10 cellular contexts compared by ENCODE assay signal in genomic region chr11:66221726-66222236, GRCh38. TPM values are rescaled to one million over a fixed set of nuclear protein-coding genes. Genes with fewer than 3 reads are reported as not detected.
DNase-seq lines count a peak whose midpoint lies in the region; FAIRE-seq and TF ChIP-seq lines count a peak whose summit lies in the region.
"Had no signal": no experiment of that assay in that cellular context is flagged by ENCODE, and none has a peak within 500 bp of the region (broad histone marks: within the 10 kb centered on the region; RNA-seq: fewer than 3 reads in every experiment).

No MANE protein-coding gene starts in this region.

- DNase-seq in activated naive CD4-positive, alpha-beta T cell treated with Interleukin-2 at 50 U/mL for 16 hours = peak; percentile 15
- DNase-seq in activated naive CD4-positive, alpha-beta T cell (lab: John Stamatoyannopoulos, UW) = no peak
- DNase-seq in NAMALWA (ENCODE audit: low spot score) (peak; percentile 23), transverse colon (no peak), NCI-H1436 (lab: John Stamatoyannopoulos, UW) (no peak), small intestine (no peak)
- no peak for DNase-seq in effector memory CD4-positive, alpha-beta T cell
- DNase-seq in stimulated activated CD4-positive, alpha-beta T cell treated with anti-CD3 and anti-CD28 coated beads, Interleukin-1b, Interleukin-23, amount 100 ng/mL, for 48 hours = no peak
- DNase-seq: NCI-H748 treated with DMSO at 0.1 percent for 48 hours had no signal

- peaks cover 53% of the 10 kb centered on the region for H3K36me3 ChIP-seq in effector memory CD4-positive, alpha-beta T cell (ENCODE audit: control insufficient read depth, insufficient read depth, low read length)
- H3K36me3 ChIP-seq in transverse colon = no peaks in the 10 kb centered on the region
- peaks cover 0 to 6% of the 10 kb centered on the region in 2 donors for H3K36me3 ChIP-seq in small intestine (ENCODE audit: control insufficient read depth in 2 of 2, insufficient read depth in 2 of 2, low read length in 2 of 2)

- in situ Hi-C loops in transverse colon (cut with MboI; ENCODE audit: low pct_ligation_motif_present in 1 of 4, low pct_unique_long_range_greater_than_20kb in 1 of 4, low sequenced_read_pairs in 3 of 4) = loop anchor here in 1 of 4 donors (10.0 kb wide), 1 partner anchor 63 kb away; the partner anchor contains the start of gene YIF1A

- no peak overlapping the region for H3K4me3 ChIP-seq in effector memory CD4-positive, alpha-beta T cell (ENCODE audit: insufficient read depth, low read depth, low read length, poor library complexity, severe bottlenecking)
- H3K4me3 ChIP-seq in transverse colon (no peak overlapping the region), small intestine (ENCODE audit: low read depth in 1 of 2, low read length in 2 of 2) (no peak overlapping the region)

- no peaks in the 10 kb centered on the region for H3K9me3 ChIP-seq in effector memory CD4-positive, alpha-beta T cell (ENCODE audit: control insufficient read depth, low read length)
- no peaks in the 10 kb centered on the region for H3K9me3 ChIP-seq in transverse colon
- H3K9me3 ChIP-seq in small intestine (ENCODE audit: control insufficient read depth, low read depth) = no peaks in the 10 kb centered on the region

- TF ChIP-seq POLR2A in transverse colon (IDR thresholded peaks at IDR 0.05) = no peak

- 50 to 69% methylated on average over 1 to 8 of the region's 9 CpGs for WGBS in transverse colon (ENCODE audit: low coverage in 1 of 2), 2 donors
- WGBS in small intestine, 3 donors = 76 to 82% (median 82%) methylated on average over 9 of the region's 9 CpGs

- TF ChIP-seq EP300 in transverse colon (IDR thresholded peaks at IDR 0.05; ENCODE audit: low read depth) = no peak

- H3K4me1 ChIP-seq in effector memory CD4-positive, alpha-beta T cell (ENCODE audit: control insufficient read depth, insufficient read depth, low read length, poor library complexity, severe bottlenecking) = peaks cover 4% of the 10 kb centered on the region
- H3K4me1 ChIP-seq in transverse colon (no peaks in the 10 kb centered on the region), small intestine (ENCODE audit: control insufficient read depth in 2 of 2, insufficient read depth in 1 of 2, low read depth in 1 of 2, low read length in 1 of 2) (no peaks in the 10 kb centered on the region)

- intact Hi-C loops in transverse colon (cut with DNase I; ENCODE audit: low total_unique reads) = loop anchor here (2.0 to 10.0 kb wide), 2 partner anchors 37 to 63 kb away; partner anchors contain the start of gene YIF1A

- no peak for FAIRE-seq in small intestine (lab: Jason Lieb, UNC)

- no peaks in the 10 kb centered on the region for H3K27me3 ChIP-seq in effector memory CD4-positive, alpha-beta T cell (replicated peaks; ENCODE audit: control insufficient read depth, insufficient read depth, low read length, poor library complexity, severe bottlenecking)
- no peaks in the 10 kb centered on the region for H3K27me3 ChIP-seq in transverse colon
- H3K27me3 ChIP-seq in small intestine (ENCODE audit: control insufficient read depth in 2 of 2, insufficient read depth in 2 of 2, low read length in 2 of 2) = no peaks in the 10 kb centered on the region

- no peak for TF ChIP-seq CTCF in transverse colon (IDR thresholded peaks at IDR 0.05)

- H3K27ac ChIP-seq in effector memory CD4-positive, alpha-beta T cell (ENCODE audit: insufficient read depth, low read length, poor library complexity, severe bottlenecking) = peak overlapping the region; percentile 88
- H3K27ac ChIP-seq in transverse colon (peak overlapping the region in 3 of 4 donors; percentile 43 to 51 (median 51)), small intestine (ENCODE audit: low read depth in 1 of 2, low read length in 1 of 2) (peak overlapping the region in 1 of 2 donors; percentile 81)

RNA-seq across cellular contexts. Expression of gene KLC2, which starts 35.7 kb away (rescaled TPM):
- 10 to 100 TPM in 2 of 4 donors, 1 to 10 TPM in 2; 5.1 to 15.6 (median 11.1) TPM for total RNA-seq in transverse colon
- 10 to 100 TPM in 1 of 3 donors, 1 to 10 TPM in 2; 8.4 to 19.3 (median 9.8) TPM for polyA plus RNA-seq in small intestine

RNA-seq across cellular contexts. Expression of gene RAB1B, which starts 46.7 kb away (rescaled TPM):
- total RNA-seq in transverse colon = 100 to 1,000 TPM in 3 of 4 donors, 10 to 100 TPM in 1; 89.8 to 141 (median 131) TPM
- 100 to 1,000 TPM; 176 to 205 (median 182) TPM for polyA plus RNA-seq in small intestine

RNA-seq across cellular contexts. Expression of gene CNIH2, which starts 56.2 kb away (rescaled TPM):
- under 1 TPM in 1 of 4 donors, not detected in 3; 0.41 TPM for total RNA-seq in transverse colon
- polyA plus RNA-seq in small intestine = 1 to 10 TPM in 1 of 3 donors, under 1 TPM in 2; 0.81 to 1.1 (median 0.89) TPM
- total RNA-seq: skeletal muscle tissue had no signal

Comparison
In these comparisons a context has a peak if more than half of its experiments do, and no peak if none do; other contexts are left out.
1. DNase-seq: peak in activated naive CD4-positive, alpha-beta T cell treated with Interleukin-2 at 50 U/mL for 16 hours (single experiment) and NAMALWA (single experiment); none in activated naive CD4-positive, alpha-beta T cell (0 of 4), effector memory CD4-positive, alpha-beta T cell (0 of 3), transverse colon (single experiment), stimulated activated CD4-positive, alpha-beta T cell treated with anti-CD3 and anti-CD28 coated beads, Interleukin-1b, Interleukin-23, amount 100 ng/mL, for 48 hours (single experiment), NCI-H1436 (single experiment) and small intestine (single experiment).